30 cellular contexts compared by ENCODE assay signal in the genomic region with DNA sequence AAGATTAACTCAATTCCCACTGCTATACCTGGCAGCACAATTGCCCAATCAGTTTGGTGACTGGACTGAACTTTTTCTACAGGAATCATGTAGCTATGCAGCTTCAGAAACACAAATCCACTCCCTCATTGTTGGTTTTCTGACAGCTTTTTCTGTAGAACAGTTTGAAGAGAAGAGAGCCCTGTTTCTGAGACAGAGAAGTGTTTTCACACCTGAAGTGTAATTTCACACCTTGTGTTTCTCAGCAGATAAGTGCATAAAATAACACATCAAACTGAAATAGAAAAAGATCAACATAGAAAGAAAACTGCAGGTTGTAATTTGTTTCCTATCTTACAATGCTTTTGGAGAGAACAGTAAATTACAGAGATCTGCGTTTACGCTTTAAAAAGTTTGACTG.
"Had no signal": no experiment of that assay in that cellular context is flagged by ENCODE, and none has a peak within 500 bp of the region (broad histone marks: within the 10 kb centered on the region; RNA-seq: fewer than 3 reads in every experiment).

No MANE protein-coding gene starts in this region.

- H3K36me3 ChIP-seq: MG63 had no signal

- H3K27me3 Mint-ChIP-seq: activated B cell treated with CpG ODN at 0.5 μM for 24 hours, brain had no signal

- H3K9me3 ChIP-seq: MG63 had no signal

- DNase-seq: activated B cell treated with CpG ODN at 0.5 μM for 24 hours; activated CD4-positive, alpha-beta memory T cell treated with anti-CD3 and anti-CD28 coated beads, Interleukin-2, amount 10 ng/mL, durations not matched to agents 7 days and 5 days; activated CD4-positive, alpha-beta T cell treated with anti-CD3 and anti-CD28 coated beads for 36 hours; activated CD4-positive, alpha-beta T cell treated with anti-CD3 and anti-CD28 coated beads, Interleukin-2, amount 50 U/mL, for 1 hour; activated gamma-delta T cell; activated naive CD4-positive, alpha-beta T cell treated with anti-CD3 and anti-CD28 coated beads for 36 hours; activated T-cell treated with anti-CD3 and anti-CD28 coated beads for 4 hours; activated T-cell treated with anti-CD3 and anti-CD28 coated beads, Interleukin-2, amount 50 U/mL, for 48 hours; amygdala; MG63; NCI-H1092 treated with DMSO at 0.1 percent for 48 hours; NCI-H1417 treated with DMSO at 0.1 percent for 48 hours; NCI-H1694; NCI-H2029 treated with DMSO at 0.1 percent for 48 hours; NCI-H2227 treated with DMSO at 0.1 percent for 48 hours; NCI-H446 treated with DMSO at 0.1 percent for 48 hours; NCI-H526; NCI-H774; NK-92 treated with Interleukin-12 subunit alpha and Interleukin-12 subunit beta, amount 100 ng/mL, for 24 hours; RPMI8226; T-cell; T-helper 2 cell; T1000 had no signal

- H3K36me3 Mint-ChIP-seq: T-cell had no signal

- H3K9me3 Mint-ChIP-seq: activated B cell treated with CpG ODN at 0.5 μM for 24 hours; activated CD4-positive, alpha-beta memory T cell treated with anti-CD3 and anti-CD28 coated beads, Interleukin-2, amount 10 ng/mL, durations not matched to agents 7 days and 5 days; activated T-helper 17 cell treated with anti-CD3 and anti-CD28 coated beads, Interleukin-2, amount 50 U/mL, for 72 hours had no signal

- ATAC-seq: activated CD4-positive, alpha-beta T cell treated with anti-CD3 and anti-CD28 coated beads for 36 hours; activated T-helper 17 cell treated with anti-CD3 and anti-CD28 coated beads, Interleukin-2, amount 50 U/mL, for 72 hours; Panc1; Right ventricle myocardium inferior; T-cell had no signal

- H3K27ac Mint-ChIP-seq: activated B cell treated with CpG ODN at 0.5 μM for 24 hours; activated CD4-positive, alpha-beta memory T cell treated with anti-CD3 and anti-CD28 coated beads, Interleukin-2, amount 10 ng/mL, durations not matched to agents 7 days and 5 days; activated CD4-positive, alpha-beta T cell treated with anti-CD3 and anti-CD28 coated beads for 36 hours; activated naive CD4-positive, alpha-beta T cell treated with anti-CD3 and anti-CD28 coated beads for 36 hours; activated naive CD8-positive, alpha-beta T cell; activated T-helper 17 cell treated with anti-CD3 and anti-CD28 coated beads, Interleukin-2, amount 50 U/mL, for 72 hours; T-cell had no signal

- H3K27me3 ChIP-seq: MG63 had no signal

- H3K27ac ChIP-seq: KMS-11, SK-N-MC had no signal

- H3K4me3 ChIP-seq: MG63, SK-N-MC had no signal

- H3K4me3 Mint-ChIP-seq: activated B cell treated with CpG ODN at 0.5 μM for 24 hours; activated CD4-positive, alpha-beta memory T cell treated with anti-CD3 and anti-CD28 coated beads, Interleukin-2, amount 10 ng/mL, durations not matched to agents 7 days and 5 days; activated CD4-positive, alpha-beta T cell treated with anti-CD3 and anti-CD28 coated beads for 36 hours; activated naive CD4-positive, alpha-beta T cell treated with anti-CD3 and anti-CD28 coated beads for 36 hours; activated naive CD8-positive, alpha-beta T cell; activated T-helper 17 cell treated with anti-CD3 and anti-CD28 coated beads, Interleukin-2, amount 50 U/mL, for 72 hours; T-cell had no signal

- H3K4me1 Mint-ChIP-seq: activated CD4-positive, alpha-beta memory T cell treated with anti-CD3 and anti-CD28 coated beads, Interleukin-2, amount 10 ng/mL, durations not matched to agents 7 days and 5 days; activated CD4-positive, alpha-beta T cell treated with anti-CD3 and anti-CD28 coated beads for 36 hours; activated T-helper 17 cell treated with anti-CD3 and anti-CD28 coated beads, Interleukin-2, amount 50 U/mL, for 72 hours had no signal
